36 cellular contexts compared by ENCODE assay signal in genomic region chr1:81838600-81839218, GRCh38. TPM values are rescaled to one million over a fixed set of nuclear protein-coding genes. Genes with fewer than 3 reads are reported as not detected.
"Had no signal": no experiment of that assay in that cellular context is flagged by ENCODE, and none has a peak within 500 bp of the region (broad histone marks: within the 10 kb centered on the region; RNA-seq: fewer than 3 reads in every experiment).

No MANE protein-coding gene starts in this region.

- H3K9me3 Mint-ChIP-seq: activated B cell treated with CpG ODN at 0.5 μM for 24 hours; activated naive CD4-positive, alpha-beta T cell treated with anti-CD3 and anti-CD28 coated beads, Interleukin-2, amount 50 U/mL, for 24 hours; activated naive CD8-positive, alpha-beta T cell treated with anti-CD3 and anti-CD28 coated beads for 36 hours; T-helper 2 cell treated with Interferon-gamma antibody and Interleukin-4, amounts not matched to agents 5 μg/mL and 100 μg/mL, for 36 hours had no signal

- H3K4me1 Mint-ChIP-seq: activated B cell treated with CpG ODN at 0.5 μM for 24 hours; activated naive CD4-positive, alpha-beta T cell treated with anti-CD3 and anti-CD28 coated beads, Interleukin-2, amount 50 U/mL, for 24 hours; activated naive CD8-positive, alpha-beta T cell treated with anti-CD3 and anti-CD28 coated beads for 36 hours; activated naive CD8-positive, alpha-beta T cell treated with anti-CD3 and anti-CD28 coated beads, Interleukin-2, amount 50 U/mL, for 24 hours; activated T-helper 17 cell treated with anti-CD3 and anti-CD28 coated beads, Interleukin-2, amount 50 U/mL, for 72 hours; T-helper 17 cell had no signal

- H3K4me1 ChIP-seq: colonic mucosa had no signal

- H3K27ac Mint-ChIP-seq: activated B cell treated with CpG ODN at 0.5 μM for 24 hours; activated CD8-positive, alpha-beta T cell treated with anti-CD3 and anti-CD28 coated beads for 36 hours; activated naive CD4-positive, alpha-beta T cell treated with anti-CD3 and anti-CD28 coated beads, Interleukin-2, amount 50 U/mL, for 24 hours; activated naive CD8-positive, alpha-beta T cell treated with anti-CD3 and anti-CD28 coated beads for 36 hours; activated naive CD8-positive, alpha-beta T cell treated with anti-CD3 and anti-CD28 coated beads, Interleukin-2, amount 50 U/mL, for 24 hours; activated T-helper 17 cell treated with anti-CD3 and anti-CD28 coated beads, Interleukin-2, amount 50 U/mL, for 72 hours; T-helper 17 cell; T-helper 2 cell treated with Interferon-gamma antibody and Interleukin-4, amounts not matched to agents 5 μg/mL and 100 μg/mL, for 36 hours had no signal

- H3K36me3 ChIP-seq: adrenal gland, breast epithelium, cardiac muscle cell, colonic mucosa, gastroesophageal sphincter, heart right ventricle had no signal

- DNase-seq: activated B cell treated with CpG ODN at 0.5 μM for 24 hours; activated CD4-positive, alpha-beta T cell treated with anti-CD3 and anti-CD28 coated beads for 48 hours; activated CD4-positive, alpha-beta T cell treated with anti-CD3 and anti-CD28 coated beads, Interleukin-2, amount 50 U/mL, for 1 hour; activated CD4-positive, alpha-beta T cell treated with anti-CD3 and anti-CD28 coated beads, Interleukin-2, amount 50 U/mL, for 48 hours; activated CD8-positive, alpha-beta memory T cell treated with anti-CD3 and anti-CD28 coated beads for 24 hours; activated CD8-positive, alpha-beta T cell treated with anti-CD3 and anti-CD28 coated beads for 36 hours; activated effector memory CD4-positive, alpha-beta T cell treated with Interleukin-2 at 50 U/mL for 16 hours; activated gamma-delta T cell treated with Interleukin-2 at 50 U/mL for 16 hours; activated naive CD4-positive, alpha-beta T cell treated with Interleukin-2 at 50 U/mL for 16 hours; activated naive CD8-positive, alpha-beta T cell treated with anti-CD3 and anti-CD28 coated beads for 36 hours; activated naive CD8-positive, alpha-beta T cell treated with anti-CD3 and anti-CD28 coated beads, Interleukin-2, amount 50 U/mL, for 24 hours; activated T-cell treated with anti-CD3 and anti-CD28 coated beads, Interleukin-2, amount 50 U/mL, for 4 hours; adrenal gland; amygdala; aorta; central memory CD4-positive, alpha-beta T cell; cerebellar nuclear complex; colonic mucosa; effector CD8-positive, alpha-beta T cell; esophagus squamous epithelium; foreskin melanocyte; heart right ventricle; T-helper 17 cell; T1000; WERI-Rb-1 had no signal

- H3K27ac ChIP-seq: adrenal gland, breast epithelium, cardiac muscle cell, colonic mucosa, epithelial cell of prostate, esophagus squamous epithelium, gastroesophageal sphincter, heart right ventricle, WERI-Rb-1 had no signal

- H3K36me3 Mint-ChIP-seq: activated naive CD4-positive, alpha-beta T cell treated with anti-CD3 and anti-CD28 coated beads, Interleukin-2, amount 50 U/mL, for 24 hours had no signal

- ATAC-seq: activated CD4-positive, CD25-positive, alpha-beta regulatory T cell treated with anti-CD3 and anti-CD28 coated beads, Interleukin-2, amount 50 U/mL, for 24 hours; activated CD8-positive, alpha-beta T cell treated with anti-CD3 and anti-CD28 coated beads for 36 hours; activated naive CD8-positive, alpha-beta T cell treated with anti-CD3 and anti-CD28 coated beads, Interleukin-2, amount 50 U/mL, for 24 hours; activated T-cell treated with anti-CD3 and anti-CD28 coated beads, Interleukin-2, amount 50 U/mL, for 4 hours; activated T-helper 17 cell treated with anti-CD3 and anti-CD28 coated beads, Interleukin-2, amount 50 U/mL, for 72 hours; gastroesophageal sphincter; heart right ventricle; T-helper 17 cell had no signal

- H3K9me3 ChIP-seq: adrenal gland, breast epithelium, colonic mucosa, esophagus squamous epithelium, gastroesophageal sphincter, heart right ventricle had no signal

- H3K27me3 Mint-ChIP-seq: activated B cell treated with CpG ODN at 0.5 μM for 24 hours; activated CD8-positive, alpha-beta T cell treated with anti-CD3 and anti-CD28 coated beads for 36 hours; activated naive CD4-positive, alpha-beta T cell treated with anti-CD3 and anti-CD28 coated beads, Interleukin-2, amount 50 U/mL, for 24 hours; activated naive CD8-positive, alpha-beta T cell treated with anti-CD3 and anti-CD28 coated beads for 36 hours; activated naive CD8-positive, alpha-beta T cell treated with anti-CD3 and anti-CD28 coated beads, Interleukin-2, amount 50 U/mL, for 24 hours; activated T-helper 17 cell treated with anti-CD3 and anti-CD28 coated beads, Interleukin-2, amount 50 U/mL, for 72 hours; T-helper 17 cell had no signal

- H3K4me3 Mint-ChIP-seq: activated B cell treated with CpG ODN at 0.5 μM for 24 hours; activated CD8-positive, alpha-beta T cell treated with anti-CD3 and anti-CD28 coated beads for 36 hours; activated naive CD4-positive, alpha-beta T cell treated with anti-CD3 and anti-CD28 coated beads, Interleukin-2, amount 50 U/mL, for 24 hours; activated naive CD8-positive, alpha-beta T cell treated with anti-CD3 and anti-CD28 coated beads for 36 hours; activated naive CD8-positive, alpha-beta T cell treated with anti-CD3 and anti-CD28 coated beads, Interleukin-2, amount 50 U/mL, for 24 hours; activated T-cell treated with anti-CD3 and anti-CD28 coated beads, Interleukin-2, amount 50 U/mL, for 4 hours; activated T-helper 17 cell treated with anti-CD3 and anti-CD28 coated beads, Interleukin-2, amount 50 U/mL, for 72 hours; brain; T-helper 17 cell; T-helper 2 cell treated with Interferon-gamma antibody and Interleukin-4, amounts not matched to agents 5 μg/mL and 100 μg/mL, for 36 hours had no signal

- H3K4me3 ChIP-seq: adrenal gland, breast epithelium, cardiac muscle cell, colonic mucosa, esophagus squamous epithelium, gastroesophageal sphincter, heart right ventricle had no signal

- H3K27me3 ChIP-seq: adrenal gland, breast epithelium, cardiac muscle cell, colonic mucosa, esophagus squamous epithelium, gastroesophageal sphincter, heart right ventricle had no signal

- FAIRE-seq: endometrium, endothelial cell of umbilical vein had no signal

RNA-seq across cellular contexts. Expression of gene ADGRL2, which starts 38.0 kb away (rescaled TPM):
- total RNA-seq: activated B cell treated with CpG ODN at 0.5 μM for 24 hours; activated CD8-positive, alpha-beta T cell treated with anti-CD3 and anti-CD28 coated beads for 36 hours; activated naive CD8-positive, alpha-beta T cell treated with anti-CD3 and anti-CD28 coated beads for 36 hours; activated T-helper 17 cell treated with anti-CD3 and anti-CD28 coated beads, Interleukin-2, amount 50 U/mL, for 72 hours; T-helper 17 cell had no signal
